ENCODE assay signal across 11 cellular contexts in the genomic region with DNA sequence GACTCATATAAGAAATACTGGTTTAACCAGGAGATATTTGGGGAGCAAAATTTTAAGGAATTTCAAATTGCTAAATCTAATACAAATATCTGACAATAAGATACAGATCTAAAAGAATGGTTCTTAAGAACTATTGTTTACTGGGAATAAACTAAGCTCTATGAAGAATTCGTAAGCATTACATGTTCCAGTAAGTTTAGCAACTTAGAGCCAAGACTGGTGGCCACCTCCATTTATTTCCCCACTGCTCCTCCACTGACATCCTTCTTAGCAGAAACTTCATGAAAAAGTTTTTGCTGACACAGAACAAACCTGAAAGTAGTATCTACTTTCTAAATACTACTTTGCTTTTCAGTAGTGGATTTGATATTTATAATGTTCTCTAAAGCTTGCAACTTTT.
DNase-seq lines count a peak whose midpoint lies in the region; ATAC-seq, FAIRE-seq and TF ChIP-seq lines count a peak whose summit lies in the region.
"Had no signal": no experiment of that assay in that cellular context is flagged by ENCODE, and none has a peak within 500 bp of the region (broad histone marks: within the 10 kb centered on the region; RNA-seq: fewer than 3 reads in every experiment).

No MANE protein-coding gene starts in this region.

- no peak overlapping the region for H3K4me3 ChIP-seq in fibroblast of mammary gland (ENCODE audit: control insufficient read depth, low read depth, low read length)
- H3K4me3 ChIP-seq in dorsolateral prefrontal cortex = no peak overlapping the region
- H3K4me3 ChIP-seq: pancreas had no signal

- intact Hi-C loops in dorsolateral prefrontal cortex (cut with DNase I) = no loop called here

- no peak for TF ChIP-seq CTCF in fibroblast of mammary gland (conservative IDR thresholded peaks at IDR 0.05; ENCODE audit: control insufficient read depth, insufficient read depth, low read depth, low read length)
- TF ChIP-seq CTCF in dorsolateral prefrontal cortex (IDR thresholded peaks at IDR 0.05 in 54 of 56, conservative IDR thresholded peaks at IDR 0.05 in 2 of 56; ENCODE audit: low read depth in 1 of 56, partially characterized antibody in 56 of 56) = no peak

- no peak overlapping the region for H3K27ac ChIP-seq in caudate nucleus (ENCODE audit: low read depth, low read length)
- H3K27ac ChIP-seq in dorsolateral prefrontal cortex = peak overlapping the region in 13 of 59 donors; percentile 2 to 62 (median 18)
- H3K27ac ChIP-seq: pancreas had no signal

- peak; percentile 55 for ATAC-seq in GM21367 (IDR thresholded peaks at IDR 0.05; ENCODE audit: unreplicated experiment)
- ATAC-seq in HG03196 (IDR thresholded peaks at IDR 0.05; ENCODE audit: unreplicated experiment) = peak; percentile 71
- ATAC-seq in HG02840 (IDR thresholded peaks at IDR 0.05; ENCODE audit: low FRiP score, unreplicated experiment) = no peak

- FAIRE-seq in G401.6 (lab: Jason Lieb, UNC) (peak; percentile 46), RCC 7860 (lab: Jason Lieb, UNC) (no peak)
- FAIRE-seq: TTC549 had no signal

- no peaks in the 10 kb centered on the region for H3K27me3 ChIP-seq in dorsolateral prefrontal cortex
- H3K27me3 ChIP-seq: pancreas had no signal

- peak; percentile 40 for DNase-seq in fibroblast of mammary gland (ENCODE audit: low read depth)
- DNase-seq in RCC 7860 (ENCODE audit: low spot score) = no peak
- no peak for DNase-seq in caudate nucleus (lab: John Stamatoyannopoulos, UW)
- DNase-seq in dorsolateral prefrontal cortex = no peak
- DNase-seq: head of caudate nucleus, pancreas had no signal
